Comparison of ENCODE assay signal across 20 cellular contexts in genomic region chr2:101398026-101398830, GRCh38. TPM values are rescaled to one million over a fixed set of nuclear protein-coding genes. Genes with fewer than 3 reads are reported as not detected.
"Had no signal": no experiment of that assay in that cellular context is flagged by ENCODE, and none has a peak within 500 bp of the region (broad histone marks: within the 10 kb centered on the region; RNA-seq: fewer than 3 reads in every experiment).

No MANE protein-coding gene starts in this region.

- H3K4me3 ChIP-seq: ascending aorta, breast epithelium, left lung had no signal

- H3K9me3 ChIP-seq: ascending aorta, breast epithelium, left lung had no signal

- H3K27ac Mint-ChIP-seq: activated CD8-positive, alpha-beta T cell treated with anti-CD3 and anti-CD28 coated beads for 36 hours; progenitor cell of endocrine pancreas; stimulated activated naive CD8-positive, alpha-beta T cell treated with anti-CD3 and anti-CD28 coated beads, Interleukin-15, amount 100 ng/mL, for 72 hours had no signal

- H3K27ac ChIP-seq: ascending aorta, breast epithelium, left lung had no signal

- H3K27me3 ChIP-seq: ascending aorta, breast epithelium had no signal

- H3K4me1 ChIP-seq: ascending aorta, breast epithelium had no signal

- DNase-seq: activated CD4-positive, alpha-beta T cell treated with anti-CD3 and anti-CD28 coated beads for 48 hours; activated CD8-positive, alpha-beta memory T cell treated with anti-CD3 and anti-CD28 coated beads, Interleukin-2, amount 50 U/mL, for 4 hours; activated CD8-positive, alpha-beta T cell treated with anti-CD3 and anti-CD28 coated beads for 36 hours; activated effector memory CD4-positive, alpha-beta T cell treated with Interleukin-2 at 50 U/mL for 16 hours; activated naive CD4-positive, alpha-beta T cell treated with anti-CD3 and anti-CD28 coated beads, Interleukin-2, amount 50 U/mL, for 16 hours; activated T-cell treated with anti-CD3 and anti-CD28 coated beads, Interleukin-2, amount 50 U/mL, for 4 hours; cortex of kidney; erythroblast; hypothalamus; left lung; midbrain; occipital lobe; stimulated activated CD4-positive, alpha-beta T cell treated with anti-CD3 and anti-CD28 coated beads, Interleukin-15, amount 100 ng/mL, for 24 hours; stimulated activated CD4-positive, alpha-beta T cell treated with anti-CD3 and anti-CD28 coated beads, Interleukin-2, amount 100 ng/mL, for 48 hours; stimulated activated naive CD8-positive, alpha-beta T cell treated with anti-CD3 and anti-CD28 coated beads, Interleukin-15, amount 100 ng/mL, for 72 hours; trophoblast cell had no signal

- H3K4me3 Mint-ChIP-seq: activated CD8-positive, alpha-beta T cell treated with anti-CD3 and anti-CD28 coated beads for 36 hours; activated T-cell treated with anti-CD3 and anti-CD28 coated beads, Interleukin-2, amount 50 U/mL, for 4 hours; stimulated activated naive CD8-positive, alpha-beta T cell treated with anti-CD3 and anti-CD28 coated beads, Interleukin-15, amount 100 ng/mL, for 72 hours had no signal

- ATAC-seq: activated CD8-positive, alpha-beta T cell treated with anti-CD3 and anti-CD28 coated beads for 36 hours; left lung; stimulated activated naive CD8-positive, alpha-beta T cell treated with anti-CD3 and anti-CD28 coated beads, Interleukin-15, amount 100 ng/mL, for 72 hours had no signal

- H3K36me3 ChIP-seq: ascending aorta, breast epithelium, left lung had no signal

- H3K9me3 Mint-ChIP-seq: activated CD8-positive, alpha-beta T cell treated with anti-CD3 and anti-CD28 coated beads for 36 hours; activated T-cell treated with anti-CD3 and anti-CD28 coated beads, Interleukin-2, amount 50 U/mL, for 4 hours; stimulated activated naive CD8-positive, alpha-beta T cell treated with anti-CD3 and anti-CD28 coated beads, Interleukin-15, amount 100 ng/mL, for 72 hours had no signal

RNA-seq across cellular contexts. Expression of gene CREG2, which starts 10.9 kb away (rescaled TPM):
- total RNA-seq: activated CD8-positive, alpha-beta T cell treated with anti-CD3 and anti-CD28 coated beads for 36 hours; activated T-cell treated with anti-CD3 and anti-CD28 coated beads, Interleukin-2, amount 50 U/mL, for 4 hours; ascending aorta; left lung; lung microvascular endothelial cell had no signal
